ENCODE assay signal across 9 cellular contexts in the genomic region with DNA sequence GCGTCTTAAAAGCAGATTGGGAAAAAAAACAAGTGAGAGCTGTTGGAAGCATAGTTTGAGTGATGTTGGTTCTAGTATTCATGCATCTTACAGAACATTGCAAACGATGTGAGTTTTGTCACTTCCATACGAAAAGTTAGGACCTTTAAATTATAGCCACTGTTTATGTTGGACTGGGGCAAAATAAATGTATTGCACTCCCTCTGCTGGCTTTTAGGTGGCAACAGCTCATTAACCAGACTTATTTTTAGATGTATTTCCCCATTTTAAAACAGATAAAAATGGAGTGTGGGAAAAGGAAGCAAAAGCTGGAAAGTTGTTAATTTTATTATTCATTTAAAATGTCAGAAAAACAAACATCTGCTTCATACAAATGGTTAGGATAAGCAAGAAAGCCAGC.
A peak's percentile ranks its signal among the peaks of the same experiment; 100 is the strongest.
DNase-seq lines count a peak whose midpoint lies in the region; ATAC-seq, FAIRE-seq and TF ChIP-seq lines count a peak whose summit lies in the region.
"Had no signal": no experiment of that assay in that cellular context is flagged by ENCODE, and none has a peak within 500 bp of the region (broad histone marks: within the 10 kb centered on the region; RNA-seq: fewer than 3 reads in every experiment).

No MANE protein-coding gene starts in this region.

- no peaks in the 10 kb centered on the region for H3K23me2 ChIP-seq in H9 (ENCODE audit: insufficient read length, low read depth, low read length, poor library complexity, severe bottlenecking)

- 0 out of 5 replicates have a peak, but pooled peaks cover 0 to 3% of the 10 kb centered on the region in 2 experiments for H3K9me3 Mint-ChIP-seq in H9
- H3K9me3 Mint-ChIP-seq in activated CD8-positive, alpha-beta memory T cell treated with anti-CD3 and anti-CD28 coated beads, Interleukin-2, amount 10 ng/mL, durations not matched to agents 7 days and 5 days (ENCODE audit: low read depth), result no peaks in the 10 kb centered on the region

- no CpG with 5 or more reads among the region's 3 CpGs for WGBS in H9 (ENCODE audit: extremely low coverage, insufficient read length, low lambda C conversion rate)

- CTCF ChIA-PET in activated CD8-positive, alpha-beta memory T cell treated with anti-CD3 and anti-CD28 coated beads, Interleukin-2, amount 10 ng/mL, durations not matched to agents 7 days and 5 days (lab: Charles Lee), result interaction anchor here (0.9 to 1.0 kb wide), 2 partner anchors 9 to 136 kb away, joined by 3 read pairs; no protein-coding TSS in a partner anchor

- H3K36me3 Mint-ChIP-seq in H9 (ENCODE audit: insufficient read depth in 1 of 3, low read depth in 3 of 3), result no peaks in the 10 kb centered on the region
- H3K36me3 Mint-ChIP-seq in activated CD8-positive, alpha-beta memory T cell treated with anti-CD3 and anti-CD28 coated beads, Interleukin-2, amount 10 ng/mL, durations not matched to agents 7 days and 5 days, result no peaks in the 10 kb centered on the region

- H3K79me2 ChIP-seq in H9 (ENCODE audit: insufficient read depth, low read length), result no peaks in the 10 kb centered on the region

- TF ChIP-seq CTCF in AG09319 (IDR thresholded peaks at IDR 0.05; ENCODE audit: low read depth, low read length) (peak; percentile 52), H9 (conservative IDR thresholded peaks at IDR 0.05) (peak; percentile 53)

- H2AFZ ChIP-seq in H9 (ENCODE audit: low read length), result no peak overlapping the region

- H2AK5ac ChIP-seq in H9 (ENCODE audit: insufficient read length, low read length), result no peak overlapping the region

- no peak overlapping the region for H3K27ac ChIP-seq in H9 (ENCODE audit: insufficient read length, low read depth, low read length)

- DNase-seq in AG09319 (ENCODE audit: extremely low read depth, low read depth), result peak; percentile 7
- no peak for DNase-seq in H9
- no peak for DNase-seq in NCI-H1048 (lab: John Stamatoyannopoulos, UW)
- DNase-seq in C1 segment of cervical spinal cord (lab: John Stamatoyannopoulos, UW), result no peak
- DNase-seq in activated CD8-positive, alpha-beta memory T cell treated with anti-CD3 and anti-CD28 coated beads, Interleukin-2, amount 10 ng/mL, durations not matched to agents 7 days and 5 days, result no peak
- DNase-seq: activated CD4-positive, alpha-beta T cell treated with anti-CD3 and anti-CD28 coated beads for 4 hours had no signal

- no peak overlapping the region for H3K14ac ChIP-seq in H9 (ENCODE audit: insufficient read depth, low read length)

- H4K20me1 ChIP-seq in H9 (ENCODE audit: control insufficient read depth, insufficient read depth, insufficient read length), result no peaks in the 10 kb centered on the region

- H4K91ac ChIP-seq in H9 (ENCODE audit: insufficient read length, low read depth, low read length), result no peak overlapping the region

- no peaks in the 10 kb centered on the region for H3K79me1 ChIP-seq in H9 (ENCODE audit: insufficient read depth, low read depth, low read length, poor library complexity, severe bottlenecking)

- no peak overlapping the region for H4K8ac ChIP-seq in H9 (replicated peaks; ENCODE audit: insufficient read length, low read depth, low read length)

- no peak overlapping the region for H3K18ac ChIP-seq in H9 (ENCODE audit: insufficient read length, low read depth, low read length)

- H4K5ac ChIP-seq in H9 (ENCODE audit: insufficient read length, low read depth, low read length), result no peak overlapping the region

- no peak overlapping the region for H3K23ac ChIP-seq in H9 (ENCODE audit: insufficient read length, low read depth, low read length)

- no peaks in the 10 kb centered on the region for H3K9me3 ChIP-seq in H9 (ENCODE audit: control insufficient read depth, low read depth, low read length)

- H3T11ph ChIP-seq in H9 (ENCODE audit: low read length), result no peak overlapping the region

- H3K27me3 ChIP-seq in H9 (ENCODE audit: insufficient read depth, low read length), result no peaks in the 10 kb centered on the region; the same call in 1 of the 2 replicates

- H3K4me3 Mint-ChIP-seq in H9, result no peak overlapping the region
- H3K4me3 Mint-ChIP-seq in activated CD8-positive, alpha-beta memory T cell treated with anti-CD3 and anti-CD28 coated beads, Interleukin-2, amount 10 ng/mL, durations not matched to agents 7 days and 5 days, result no peak overlapping the region

- no peak overlapping the region for H2BK120ac ChIP-seq in H9 (ENCODE audit: low read depth, low read length, poor library complexity, severe bottlenecking)

- H2BK20ac ChIP-seq in H9 (ENCODE audit: low read depth, low read length, poor library complexity, severe bottlenecking), result no peak overlapping the region

- ATAC-seq in SK-N-SH treated with all-trans-retinoic acid at 6 μM for 48 hours (peak; percentile 60; the same call in 2 of the 3 replicates), HG02610 (IDR thresholded peaks at IDR 0.05; ENCODE audit: unreplicated experiment) (no peak)
- no peak for ATAC-seq in activated CD8-positive, alpha-beta memory T cell treated with anti-CD3 and anti-CD28 coated beads, Interleukin-2, amount 10 ng/mL, durations not matched to agents 7 days and 5 days

- no peak overlapping the region for H3K9ac ChIP-seq in H9 (ENCODE audit: extremely low read depth, insufficient read length, low read length)

- H3K4me2 ChIP-seq in H9 (ENCODE audit: insufficient read depth, insufficient read length, low read length), result no peak overlapping the region

- FAIRE-seq in islet of Langerhans (lab: Jason Lieb, UNC), result peak; percentile 62

- no peaks in the 10 kb centered on the region for H3K4me1 ChIP-seq in H9 (ENCODE audit: insufficient read depth, low read length)

- no peak overlapping the region for H2BK5ac ChIP-seq in H9 (ENCODE audit: insufficient read length, low read length)

- H3K27ac Mint-ChIP-seq in H9, result no peak overlapping the region
- H3K27ac Mint-ChIP-seq in activated CD8-positive, alpha-beta memory T cell treated with anti-CD3 and anti-CD28 coated beads, Interleukin-2, amount 10 ng/mL, durations not matched to agents 7 days and 5 days, result no peak overlapping the region

- no peak overlapping the region for H2BK12ac ChIP-seq in H9 (ENCODE audit: insufficient read length, low read depth, low read length)

- no peak overlapping the region for H2BK15ac ChIP-seq in H9 (ENCODE audit: low read depth, low read length)

- no peak overlapping the region for H3K56ac ChIP-seq in H9 (ENCODE audit: insufficient read length, low read depth, low read length)

- H3K4me1 Mint-ChIP-seq in H9, result peaks cover 3 to 7% of the 10 kb centered on the region in 2 experiments
- H3K4me1 Mint-ChIP-seq in activated CD8-positive, alpha-beta memory T cell treated with anti-CD3 and anti-CD28 coated beads, Interleukin-2, amount 10 ng/mL, durations not matched to agents 7 days and 5 days, result no peaks in the 10 kb centered on the region

- no peaks in the 10 kb centered on the region for H3K27me3 Mint-ChIP-seq in H9 (ENCODE audit: low read depth)
- peaks cover 10% of the 10 kb centered on the region for H3K27me3 Mint-ChIP-seq in activated CD8-positive, alpha-beta memory T cell treated with anti-CD3 and anti-CD28 coated beads, Interleukin-2, amount 10 ng/mL, durations not matched to agents 7 days and 5 days

- H3K4ac ChIP-seq in H9 (ENCODE audit: low read depth, low read length), result no peak overlapping the region

TF ChIP-seq in SK-N-SH treated with all-trans-retinoic acid at 6 μM for 48 hours, 23 proteins besides CTCF, POLR2A, EP300 and RAD21:
- TF ChIP-seq TSHZ2 (CRISPR knock-in tag; IDR thresholded peaks at IDR 0.05) (no peak), CSDC2 (CRISPR knock-in tag; IDR thresholded peaks at IDR 0.05) (no peak), RARB (CRISPR knock-in tag; IDR thresholded peaks at IDR 0.05) (no peak)
